ENCODE assay signal across 24 cellular contexts in the genomic region with DNA sequence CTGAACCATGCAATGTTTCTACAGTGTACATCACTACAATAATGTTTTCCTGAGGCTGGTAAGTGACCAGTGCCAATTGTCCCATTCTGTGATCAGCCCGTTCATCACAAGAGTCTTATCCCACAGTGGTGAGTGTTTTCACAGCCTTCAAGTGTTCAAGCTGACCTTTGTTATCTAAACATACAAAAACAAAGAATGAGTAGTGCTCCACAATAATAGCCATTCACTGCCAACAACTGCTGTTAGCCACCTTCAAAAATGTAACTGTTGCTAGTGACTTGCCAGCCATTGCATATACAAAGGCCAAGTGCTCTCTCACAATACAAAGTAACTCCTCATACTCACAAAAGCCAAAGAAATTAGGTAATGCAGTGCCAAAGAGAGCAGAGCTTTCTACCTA.
"Had no signal": no experiment of that assay in that cellular context is flagged by ENCODE, and none has a peak within 500 bp of the region (broad histone marks: within the 10 kb centered on the region; RNA-seq: fewer than 3 reads in every experiment).

No MANE protein-coding gene starts in this region.

- H3K4me2 ChIP-seq: hepatocyte had no signal

- H3K9me3 ChIP-seq: gastroesophageal sphincter, psoas muscle, sigmoid colon, transverse colon, vagina had no signal

- H3K36me3 Mint-ChIP-seq: naive thymus-derived CD8-positive, alpha-beta T cell; stimulated activated memory B cell treated with anti-CD40 and anti-IgM and Interleukin-4, amounts not matched to agents 10 μg/mL and 1 μg/mL and 100 μg/mL, for 72 hours had no signal

- DNase-seq: effector CD8-positive, alpha-beta T cell; endodermal cell; foreskin fibroblast; heart left ventricle; kidney; naive thymus-derived CD8-positive, alpha-beta T cell; nephron progenitor cell; nucleus accumbens; psoas muscle; right cardiac atrium; sigmoid colon; stimulated activated CD4-positive, alpha-beta T cell treated with anti-CD3 and anti-CD28 coated beads, Interleukin-2, amount 100 ng/mL, for 24 hours; stimulated activated CD4-positive, alpha-beta T cell treated with anti-CD3 and anti-CD28 coated beads, Interleukin-4, amount 100 ng/mL, for 4 hours; stimulated activated naive CD8-positive, alpha-beta T cell treated with anti-CD3 and anti-CD28 coated beads, Interleukin-15, Interleukin-2, amounts not matched to agents 100 U/mL and 50 U/mL, for 24 hours; substantia nigra; transverse colon had no signal

- H3K27me3 Mint-ChIP-seq: dendritic cell treated with granulocyte-macrophage colony-stimulating factor and Interleukin-4, amounts not matched to agents 40 ng/mL and 50 ng/mL, for 4 days; naive thymus-derived CD8-positive, alpha-beta T cell; stimulated activated memory B cell treated with anti-CD40 and anti-IgM and Interleukin-4, amounts not matched to agents 10 μg/mL and 1 μg/mL and 100 μg/mL, for 72 hours had no signal

- H3K79me2 ChIP-seq: hepatocyte had no signal

- ATAC-seq: esophagus mucosa; gastroesophageal sphincter; left lobe of liver; naive thymus-derived CD8-positive, alpha-beta T cell; psoas muscle; right cardiac atrium; stimulated activated memory B cell treated with anti-CD40 and anti-IgM and Interleukin-4, amounts not matched to agents 10 μg/mL and 1 μg/mL and 100 μg/mL, for 72 hours; stimulated activated naive CD8-positive, alpha-beta T cell treated with anti-CD3 and anti-CD28 coated beads, Interleukin-15, Interleukin-2, amounts not matched to agents 100 U/mL and 50 U/mL, for 24 hours had no signal

- H2AFZ ChIP-seq: hepatocyte had no signal

- H3K36me3 ChIP-seq: gastroesophageal sphincter, heart left ventricle, sigmoid colon, transverse colon, vagina had no signal

- H3K4me1 Mint-ChIP-seq: naive thymus-derived CD8-positive, alpha-beta T cell; nephron progenitor cell; stimulated activated memory B cell treated with anti-CD40 and anti-IgM and Interleukin-4, amounts not matched to agents 10 μg/mL and 1 μg/mL and 100 μg/mL, for 72 hours had no signal

- H3K9me3 Mint-ChIP-seq: dendritic cell treated with granulocyte-macrophage colony-stimulating factor and Interleukin-4, amounts not matched to agents 40 ng/mL and 50 ng/mL, for 4 days; endodermal cell; nephron progenitor cell; stimulated activated memory B cell treated with anti-CD40 and anti-IgM and Interleukin-4, amounts not matched to agents 10 μg/mL and 1 μg/mL and 100 μg/mL, for 72 hours had no signal

- H3K4me3 ChIP-seq: gastroesophageal sphincter, heart left ventricle, hepatocyte, psoas muscle, sigmoid colon, transverse colon, vagina had no signal

- H3K27ac Mint-ChIP-seq: dendritic cell treated with granulocyte-macrophage colony-stimulating factor and Interleukin-4, amounts not matched to agents 40 ng/mL and 50 ng/mL, for 4 days; endodermal cell; naive thymus-derived CD8-positive, alpha-beta T cell; nephron progenitor cell; stimulated activated memory B cell treated with anti-CD40 and anti-IgM and Interleukin-4, amounts not matched to agents 10 μg/mL and 1 μg/mL and 100 μg/mL, for 72 hours had no signal

- H3K4me1 ChIP-seq: gastroesophageal sphincter, heart left ventricle, psoas muscle, sigmoid colon, transverse colon, vagina had no signal

- H3K27me3 ChIP-seq: gastroesophageal sphincter, heart left ventricle, hepatocyte, sigmoid colon, transverse colon, vagina had no signal

- H3K4me3 Mint-ChIP-seq: dendritic cell treated with granulocyte-macrophage colony-stimulating factor and Interleukin-4, amounts not matched to agents 40 ng/mL and 50 ng/mL, for 4 days; endodermal cell; naive thymus-derived CD8-positive, alpha-beta T cell; nephron progenitor cell; stimulated activated memory B cell treated with anti-CD40 and anti-IgM and Interleukin-4, amounts not matched to agents 10 μg/mL and 1 μg/mL and 100 μg/mL, for 72 hours had no signal

- H3K27ac ChIP-seq: epithelial cell of prostate, gastroesophageal sphincter, heart left ventricle, hepatocyte, psoas muscle, sigmoid colon, transverse colon, vagina had no signal
